8 cellular contexts compared by ENCODE assay signal in the genomic region with DNA sequence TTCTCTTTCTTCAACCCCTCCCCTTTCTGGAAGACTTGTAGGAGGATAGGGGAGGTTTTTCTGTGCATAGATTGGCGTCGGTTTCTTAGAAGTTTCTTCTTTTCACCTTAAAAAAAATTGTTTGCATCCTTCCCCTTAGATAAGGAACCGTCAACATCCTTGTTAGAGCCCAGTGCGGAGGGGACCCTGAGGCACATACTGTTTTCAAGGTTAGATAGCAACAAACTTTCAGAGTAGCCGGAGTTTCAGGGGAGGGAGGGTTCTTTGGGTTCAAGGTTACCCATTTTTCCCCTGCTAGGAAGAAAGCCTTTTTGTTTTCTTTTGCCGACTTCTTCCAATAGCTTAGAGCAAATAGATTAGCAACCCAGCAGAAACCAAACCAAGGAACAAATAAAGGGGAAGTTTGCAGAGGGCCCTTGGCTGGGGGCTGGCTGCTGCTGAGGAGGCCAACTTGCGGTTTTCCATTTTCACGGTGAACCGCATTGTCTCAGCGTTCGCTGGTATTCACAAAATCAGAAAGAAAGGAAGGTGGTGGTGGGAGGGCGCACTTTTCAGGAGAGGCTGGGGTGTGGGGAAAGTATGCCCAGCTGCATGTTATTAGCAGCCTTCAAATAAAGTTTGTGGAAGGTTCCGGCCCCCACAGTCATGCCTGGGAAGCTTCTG. TPM values are rescaled to one million over a fixed set of nuclear protein-coding genes. Genes with fewer than 3 reads are reported as not detected.
DNase-seq lines count a peak whose midpoint lies in the region; ATAC-seq, FAIRE-seq and TF ChIP-seq lines count a peak whose summit lies in the region.

No MANE protein-coding gene starts in this region.

- H2AFZ ChIP-seq in PC-9, result no peak overlapping the region

- DNase-seq in Kasumi-1 (lab: John Stamatoyannopoulos, UW) (peak; percentile 85 to 87), RCC 7860 (ENCODE audit: low spot score) (no peak), PC-9 (no peak), NCI-H2196 treated with DMSO at 0.1 percent for 48 hours (lab: John Stamatoyannopoulos, UW; ENCODE audit: unreplicated experiment) (no peak), AG20443 (ENCODE audit: low spot score) (no peak)
- peak; percentile 41 for DNase-seq in activated T-cell treated with anti-CD3 and anti-CD28 coated beads, Interleukin-2, amount 50 U/mL, for 1 hour
- peak in 8 of 9 donors; percentile 4 to 75 (median 16) for DNase-seq in naive thymus-derived CD4-positive, alpha-beta T cell

- BruUV-seq in PC-9 (replicated peaks; lab: Mats Ljungman, UMichigan), result no TSS peak

- peaks cover 0 to 24% (median 14%) of the 10 kb centered on the region in 5 donors for H3K36me3 Mint-ChIP-seq in naive thymus-derived CD4-positive, alpha-beta T cell

- POLR2A ChIA-PET in naive thymus-derived CD4-positive, alpha-beta T cell (lab: Charles Lee), result interaction anchor here (0.5 to 1.4 kb wide), 2 partner anchors 10 to 222 kb away, joined by 3 to 9 read pairs; no protein-coding TSS in a partner anchor
- POLR2A ChIA-PET in PC-9 (lab: Charles Lee; ENCODE audit: unreplicated experiment), result no interaction called here

- H3K4me1 Mint-ChIP-seq in naive thymus-derived CD4-positive, alpha-beta T cell, result peaks cover 60 to 90% (median 88%) of the 10 kb centered on the region in 7 donors

- no peak for FAIRE-seq in RCC 7860 (lab: Jason Lieb, UNC)

- H3K4me1 ChIP-seq in naive thymus-derived CD4-positive, alpha-beta T cell (ENCODE audit: control insufficient read depth in 2 of 2, insufficient read depth in 2 of 2, low read length in 2 of 2), result peaks cover 24 to 34% of the 10 kb centered on the region in 2 donors
- no peaks in the 10 kb centered on the region for H3K4me1 ChIP-seq in PC-9 (replicated peaks; ENCODE audit: insufficient read depth)

- peaks cover 0 to 1% (median 0%) of the 10 kb centered on the region in 11 donors for H3K9me3 Mint-ChIP-seq in naive thymus-derived CD4-positive, alpha-beta T cell

- H3K4me3 ChIP-seq in naive thymus-derived CD4-positive, alpha-beta T cell (ENCODE audit: low read length), result peak overlapping the region; percentile 20
- H3K4me3 ChIP-seq in PC-9, result no peak overlapping the region

- peak overlapping the region; percentile 18 for H3K27ac ChIP-seq in naive thymus-derived CD4-positive, alpha-beta T cell (ENCODE audit: low read depth, low read length)
- no peak overlapping the region for H3K27ac ChIP-seq in PC-9

- intact Hi-C loops in naive thymus-derived CD4-positive, alpha-beta T cell (cut with micrococcal nuclease), result loop anchor here (1.0 to 5.0 kb wide), 5 partner anchors 10 to 388 kb away; a partner anchor contains a TSS
- intact Hi-C loops in PC-9 (cut with micrococcal nuclease; ENCODE audit: unreplicated experiment), result no loop called here

- H3K27ac Mint-ChIP-seq in naive thymus-derived CD4-positive, alpha-beta T cell, result peak overlapping the region; percentile 55 to 93 (median 79)

- no peak overlapping the region for H3K4me2 ChIP-seq in PC-9

- no peaks in the 10 kb centered on the region for H3K27me3 Mint-ChIP-seq in naive thymus-derived CD4-positive, alpha-beta T cell

- TF ChIP-seq CTCF in PC-9 (conservative IDR thresholded peaks at IDR 0.05), result no peak

- H3K79me2 ChIP-seq in PC-9 (ENCODE audit: low read depth), result no peaks in the 10 kb centered on the region

- H3K27me3 ChIP-seq in naive thymus-derived CD4-positive, alpha-beta T cell (ENCODE audit: control insufficient read depth in 2 of 2, insufficient read depth in 2 of 2, low read length in 2 of 2), result no peaks in the 10 kb centered on the region
- H3K27me3 ChIP-seq in PC-9 (ENCODE audit: insufficient read depth, low read depth), result peaks cover 68% of the 10 kb centered on the region

- peak overlapping the region; percentile 70 to 85 (median 75) for H3K4me3 Mint-ChIP-seq in naive thymus-derived CD4-positive, alpha-beta T cell

- H3K9me2 ChIP-seq in PC-9 (ENCODE audit: insufficient read depth), result no peaks in the 10 kb centered on the region

- ATAC-seq in GM19324 (IDR thresholded peaks at IDR 0.05; ENCODE audit: low FRiP score, unreplicated experiment), result peak; percentile 53
- peak; percentile 75 for ATAC-seq in naive thymus-derived CD4-positive, alpha-beta T cell

- no peaks in the 10 kb centered on the region for H3F3A ChIP-seq in PC-9 (ENCODE audit: insufficient read depth, low read depth)

- CTCF ChIA-PET in naive thymus-derived CD4-positive, alpha-beta T cell (lab: Charles Lee), result interaction anchor here (0.9 kb wide), 1 partner anchor 42 kb away, joined by 6 read pairs; no protein-coding TSS in a partner anchor
- CTCF ChIA-PET in PC-9 (lab: Charles Lee), result no interaction called here

- no peaks in the 10 kb centered on the region for H3K9me3 ChIP-seq in naive thymus-derived CD4-positive, alpha-beta T cell (ENCODE audit: control insufficient read depth in 2 of 3, low read length in 3 of 3)
- H3K9me3 ChIP-seq in PC-9 (ENCODE audit: insufficient read depth, low read depth), result no peaks in the 10 kb centered on the region

- no peaks in the 10 kb centered on the region for H3K36me3 ChIP-seq in naive thymus-derived CD4-positive, alpha-beta T cell (ENCODE audit: control insufficient read depth in 2 of 3, insufficient read depth in 3 of 3, low read length in 3 of 3)
- H3K36me3 ChIP-seq in PC-9 (ENCODE audit: low read depth), result no peaks in the 10 kb centered on the region

- no peaks in the 10 kb centered on the region for H4K20me1 ChIP-seq in PC-9 (ENCODE audit: insufficient read depth)

RNA-seq across cellular contexts. Expression of a gene that starts 28.8 kb away (rescaled TPM):
- total RNA-seq in naive thymus-derived CD4-positive, alpha-beta T cell, result 100 to 1,000 TPM; 111 to 169 (median 150) TPM
- 1 to 10 TPM; 3.3 to 6.0 TPM for polyA plus RNA-seq in naive thymus-derived CD4-positive, alpha-beta T cell
- 11.8 and 15.7 TPM in 2 replicates for total RNA-seq in PC-9 (2021)

Comparison
In these comparisons a context has a peak if more than half of its experiments do, and no peak if none do; other contexts are left out.
1. DNase-seq: peak in Kasumi-1 (2 of 2), activated T-cell treated with anti-CD3 and anti-CD28 coated beads, Interleukin-2, amount 50 U/mL, for 1 hour (single experiment) and naive thymus-derived CD4-positive, alpha-beta T cell (8 of 9); none in RCC 7860 (single experiment), PC-9 (0 of 2), NCI-H2196 treated with DMSO at 0.1 percent for 48 hours (single experiment) and AG20443 (single experiment).